10 cellular contexts compared by ENCODE assay signal in the genomic region with DNA sequence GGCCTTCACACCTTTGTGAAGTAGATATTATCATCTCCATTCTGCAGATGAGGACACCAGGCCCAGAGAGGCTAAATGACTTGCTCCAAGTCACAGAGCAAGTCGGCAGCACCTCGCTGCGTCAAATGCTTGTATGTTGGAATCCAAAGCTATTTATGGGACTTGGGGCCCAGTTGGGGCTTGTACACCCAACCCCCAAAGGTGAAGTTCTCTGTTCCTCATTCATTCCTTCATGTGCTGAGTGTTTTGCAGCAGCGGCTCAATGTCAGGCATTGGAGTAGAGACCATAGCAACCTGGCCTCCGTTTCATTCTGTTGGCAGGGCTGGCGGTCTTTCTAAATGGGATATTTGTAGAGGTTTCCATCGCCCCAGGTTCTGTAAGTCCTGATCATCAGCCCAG.
DNase-seq lines count a peak whose midpoint lies in the region; ATAC-seq and TF ChIP-seq lines count a peak whose summit lies in the region.
"Had no signal": no experiment of that assay in that cellular context is flagged by ENCODE, and none has a peak within 500 bp of the region (broad histone marks: within the 10 kb centered on the region; RNA-seq: fewer than 3 reads in every experiment).

No MANE protein-coding gene starts in this region.

- H3K4me3 Mint-ChIP-seq in CD8-positive, alpha-beta memory T cell, result peak overlapping the region; percentile 39 to 87 (median 67)
- H3K4me3 Mint-ChIP-seq in activated T-helper 17 cell treated with anti-CD3 and anti-CD28 coated beads, Interleukin-2, amount 50 U/mL, for 72 hours, result peak overlapping the region; percentile 62

- peaks cover 7% of the 10 kb centered on the region for H3K27me3 ChIP-seq in CD8-positive, alpha-beta memory T cell (ENCODE audit: insufficient read depth, low read length, poor library complexity, severe bottlenecking)
- no peaks in the 10 kb centered on the region for H3K27me3 ChIP-seq in colonic mucosa

- H3K27ac Mint-ChIP-seq in CD8-positive, alpha-beta memory T cell, result peak overlapping the region; percentile 75 to 97 (median 92)
- peak overlapping the region; percentile 50 for H3K27ac Mint-ChIP-seq in activated T-helper 17 cell treated with anti-CD3 and anti-CD28 coated beads, Interleukin-2, amount 50 U/mL, for 72 hours

- H3K9me3 Mint-ChIP-seq in CD8-positive, alpha-beta memory T cell, result peaks cover 0 to 4% (median 0%) of the 10 kb centered on the region in 5 donors
- no peaks in the 10 kb centered on the region for H3K9me3 Mint-ChIP-seq in activated T-helper 17 cell treated with anti-CD3 and anti-CD28 coated beads, Interleukin-2, amount 50 U/mL, for 72 hours

- intact Hi-C loops in colonic mucosa (cut with DNase I), result no loop called here

- H3K27ac ChIP-seq in CD8-positive, alpha-beta memory T cell (ENCODE audit: low read depth, low read length), result no peak overlapping the region
- no peak overlapping the region for H3K27ac ChIP-seq in colonic mucosa

- peak in 1 of 5 donors; percentile 12 for DNase-seq in CD8-positive, alpha-beta memory T cell
- DNase-seq in colonic mucosa (no peak), cerebellum (ENCODE audit: low spot score) (no peak), GM10266 (ENCODE audit: extremely low spot score) (no peak)
- DNase-seq: DMS79, NCI-H748 treated with DMSO at 0.1 percent for 48 hours had no signal

- ATAC-seq in GM19397 (IDR thresholded peaks at IDR 0.05; ENCODE audit: unreplicated experiment) (peak; percentile 14), HG03354 (IDR thresholded peaks at IDR 0.05; ENCODE audit: poor library complexity, severe bottlenecking, unreplicated experiment) (peak; percentile 33), HG02610 (IDR thresholded peaks at IDR 0.05; ENCODE audit: unreplicated experiment) (no peak)
- ATAC-seq in activated T-helper 17 cell treated with anti-CD3 and anti-CD28 coated beads, Interleukin-2, amount 50 U/mL, for 72 hours (replicated peaks), result no peak

- H3K36me3 Mint-ChIP-seq in CD8-positive, alpha-beta memory T cell, result peaks cover 0 to 2% (median 0%) of the 10 kb centered on the region in 3 donors
- peaks cover 7% of the 10 kb centered on the region for H3K36me3 Mint-ChIP-seq in activated T-helper 17 cell treated with anti-CD3 and anti-CD28 coated beads, Interleukin-2, amount 50 U/mL, for 72 hours (ENCODE audit: low read depth)

- H3K9ac ChIP-seq in colonic mucosa (ENCODE audit: low read depth in 2 of 2, low read length in 2 of 2), result no peak overlapping the region

- no peaks in the 10 kb centered on the region for H3K9me3 ChIP-seq in CD8-positive, alpha-beta memory T cell (ENCODE audit: low read length)
- H3K9me3 ChIP-seq in colonic mucosa, result no peaks in the 10 kb centered on the region

- H3K27me3 Mint-ChIP-seq in CD8-positive, alpha-beta memory T cell, result peaks cover 3 to 32% of the 10 kb centered on the region in 2 donors
- H3K27me3 Mint-ChIP-seq in activated T-helper 17 cell treated with anti-CD3 and anti-CD28 coated beads, Interleukin-2, amount 50 U/mL, for 72 hours, result no peaks in the 10 kb centered on the region

- H3K4me1 Mint-ChIP-seq in CD8-positive, alpha-beta memory T cell, result peaks cover 46 to 71% (median 62%) of the 10 kb centered on the region in 3 donors
- peaks cover 30% of the 10 kb centered on the region for H3K4me1 Mint-ChIP-seq in activated T-helper 17 cell treated with anti-CD3 and anti-CD28 coated beads, Interleukin-2, amount 50 U/mL, for 72 hours

- POLR2A ChIA-PET in CD8-positive, alpha-beta memory T cell (lab: Charles Lee), result no interaction called here

- no peaks in the 10 kb centered on the region for H3K36me3 ChIP-seq in CD8-positive, alpha-beta memory T cell (ENCODE audit: insufficient read depth, low read length)
- H3K36me3 ChIP-seq in colonic mucosa, result no peaks in the 10 kb centered on the region

- H3K4me1 ChIP-seq in CD8-positive, alpha-beta memory T cell (ENCODE audit: insufficient read depth, low read length), result peaks cover 57% of the 10 kb centered on the region
- peaks cover 4% of the 10 kb centered on the region for H3K4me1 ChIP-seq in colonic mucosa

- no peak for TF ChIP-seq CTCF in colonic mucosa (IDR thresholded peaks at IDR 0.05)
- no peak for TF ChIP-seq CTCF in GM10266 (IDR thresholded peaks at IDR 0.05; ENCODE audit: control insufficient read depth, insufficient read depth, low read depth, missing control alignments)

- CTCF ChIA-PET in CD8-positive, alpha-beta memory T cell (lab: Charles Lee), result interaction anchor here (1.3 kb wide), 1 partner anchor 30 kb away, joined by 4 read pairs; no protein-coding TSS in a partner anchor

- peak overlapping the region; percentile 10 for H3K4me3 ChIP-seq in CD8-positive, alpha-beta memory T cell (ENCODE audit: low read length)
- H3K4me3 ChIP-seq in colonic mucosa, result no peak overlapping the region

Comparison
In these comparisons a context has a peak if more than half of its experiments do, and no peak if none do; other contexts are left out.
1. ATAC-seq: peak in GM19397 (single experiment) and HG03354 (single experiment); none in activated T-helper 17 cell treated with anti-CD3 and anti-CD28 coated beads, Interleukin-2, amount 50 U/mL, for 72 hours (single experiment) and HG02610 (single experiment).